Comparison of ENCODE assay signal across 9 cellular contexts in genomic region chr2:288743-289361, GRCh38. TPM values are rescaled to one million over a fixed set of nuclear protein-coding genes. Genes with fewer than 3 reads are reported as not detected.
DNase-seq lines count a peak whose midpoint lies in the region; ATAC-seq and TF ChIP-seq lines count a peak whose summit lies in the region.
"Had no signal": no experiment of that assay in that cellular context is flagged by ENCODE, and none has a peak within 500 bp of the region (broad histone marks: within the 10 kb centered on the region; RNA-seq: fewer than 3 reads in every experiment).

No MANE protein-coding gene starts in this region.

- in situ Hi-C loops in ACHN (cut with HindIII; ENCODE audit: low pct_ligation_motif_present, low pct_unique_long_range_greater_than_20kb, low sequenced_read_pairs), result no loop called here

- peaks cover 10% of the 10 kb centered on the region for H3K4me1 Mint-ChIP-seq in CD8-positive, alpha-beta T cell (ENCODE audit: low read depth)

- no peaks in the 10 kb centered on the region for H4K20me1 ChIP-seq in fibroblast of lung (ENCODE audit: control insufficient read depth, extremely low read depth, insufficient read depth, low read length)

- H2BK120ac ChIP-seq in neuronal stem cell (ENCODE audit: low read depth, low read length), result no peak overlapping the region

- no peaks in the 10 kb centered on the region for H3K9me3 Mint-ChIP-seq in CD8-positive, alpha-beta T cell

- no peak for TF ChIP-seq CTCF in CD8-positive, alpha-beta T cell (IDR thresholded peaks at IDR 0.05)
- no peak for TF ChIP-seq CTCF in fibroblast of lung (conservative IDR thresholded peaks at IDR 0.05 in 1 of 2, IDR thresholded peaks at IDR 0.05 in 1 of 2; ENCODE audit: low read depth in 1 of 2, low read length in 2 of 2)
- no peak for TF ChIP-seq CTCF in RWPE1 (conservative IDR thresholded peaks at IDR 0.05; ENCODE audit: low read depth)

- H3K23ac ChIP-seq in neuronal stem cell (ENCODE audit: low read depth, low read length, poor library complexity), result peak overlapping the region; percentile 55

- DNase-seq in CD8-positive, alpha-beta T cell, result no peak
- DNase-seq in HuH-7.5 (ENCODE audit: low spot score) (peak; percentile 23), fibroblast of lung (ENCODE audit: low read depth in 2 of 2) (no peak), neuronal stem cell (ENCODE audit: low spot score) (no peak), RWPE1 (ENCODE audit: low spot score) (no peak), ACHN (no peak), mesenteric fat pad (ENCODE audit: low spot score) (no peak)

- peak overlapping the region; percentile 64 for H3K4me3 ChIP-seq in CD8-positive, alpha-beta T cell (ENCODE audit: low read depth, low read length)
- peak overlapping the region in 1 of 4 experiments; percentile 61 for H3K4me3 ChIP-seq in fibroblast of lung (replicated peaks in 1 of 4; ENCODE audit: control extremely low read depth in 1 of 4, insufficient read depth in 1 of 4, low read depth in 3 of 4, low read length in 4 of 4)
- peak overlapping the region; percentile 45 to 56 for H3K4me3 ChIP-seq in neuronal stem cell (ENCODE audit: low read length in 2 of 2)

- intact Hi-C loops in CD8-positive, alpha-beta T cell (cut with DNase I, micrococcal nuclease), result loop anchor here in 1 of 2 experiments (2.0 kb wide), 1 partner anchor 42 kb away; no protein-coding TSS in a partner anchor

- POLR2A ChIA-PET in CD8-positive, alpha-beta T cell (lab: Charles Lee), result no interaction called here
- POLR2A ChIA-PET in RWPE1 (lab: Yijun Ruan, JAX; ENCODE audit: low non-redundant PET), result no interaction called here

- H2AFZ ChIP-seq in fibroblast of lung (ENCODE audit: low read length), result no peak overlapping the region
- peak overlapping the region; percentile 90 for H2AFZ ChIP-seq in neuronal stem cell (ENCODE audit: low read length)

- H2BK12ac ChIP-seq in neuronal stem cell (ENCODE audit: low read length), result no peak overlapping the region

- H3K27ac ChIP-seq in CD8-positive, alpha-beta T cell (ENCODE audit: low read depth, low read length), result no peak overlapping the region
- H3K27ac ChIP-seq in fibroblast of lung (ENCODE audit: insufficient read depth, low read length), result no peak overlapping the region
- H3K27ac ChIP-seq in neuronal stem cell (replicated peaks; ENCODE audit: low read length), result no peak overlapping the region
- H3K27ac ChIP-seq in RWPE1, result no peak overlapping the region

- no peak overlapping the region for H2AK5ac ChIP-seq in neuronal stem cell (ENCODE audit: low read depth, low read length)

- H3K4me1 ChIP-seq in CD8-positive, alpha-beta T cell (ENCODE audit: insufficient read depth, low read length), result peaks cover 14% of the 10 kb centered on the region
- H3K4me1 ChIP-seq in fibroblast of lung (ENCODE audit: control insufficient read depth, extremely low read depth, insufficient read depth, low read length) (peaks cover 3% of the 10 kb centered on the region), neuronal stem cell (ENCODE audit: control insufficient read depth in 2 of 2, insufficient read depth in 1 of 2, low read depth in 1 of 2, low read length in 2 of 2) (peaks cover 10 to 14% of the 10 kb centered on the region in 2 donors)

- H3K36me3 ChIP-seq in CD8-positive, alpha-beta T cell (ENCODE audit: insufficient read depth, low read length), result no peaks in the 10 kb centered on the region
- H3K36me3 ChIP-seq in fibroblast of lung (ENCODE audit: control insufficient read depth, insufficient read depth, low read length) (no peaks in the 10 kb centered on the region), neuronal stem cell (replicated peaks in 1 of 2; ENCODE audit: control insufficient read depth in 2 of 2, insufficient read depth in 2 of 2, low read length in 2 of 2) (peaks cover 0 to 23% of the 10 kb centered on the region in 2 donors)

- H3K4me3 Mint-ChIP-seq in CD8-positive, alpha-beta T cell, result peak overlapping the region; percentile 76

- H3K27me3 ChIP-seq in CD8-positive, alpha-beta T cell (ENCODE audit: insufficient read depth, low read length), result peaks cover 15% of the 10 kb centered on the region
- H3K27me3 ChIP-seq in fibroblast of lung (ENCODE audit: control insufficient read depth, insufficient read depth, low read length) (peaks cover 6% of the 10 kb centered on the region), neuronal stem cell (ENCODE audit: control insufficient read depth in 3 of 3, insufficient read depth in 3 of 3, low read depth in 1 of 3, low read length in 3 of 3) (peaks cover 0 to 52% (median 16%) of the 10 kb centered on the region in 3 experiments)

- H4K91ac ChIP-seq in neuronal stem cell (ENCODE audit: low read depth, low read length, poor library complexity), result no peak overlapping the region

- peak overlapping the region; percentile 9 for H4K8ac ChIP-seq in neuronal stem cell (ENCODE audit: low read depth, low read length)

- peaks cover 12% of the 10 kb centered on the region for H3K27me3 Mint-ChIP-seq in CD8-positive, alpha-beta T cell (ENCODE audit: low read depth)

- no peaks in the 10 kb centered on the region for H3K36me3 Mint-ChIP-seq in CD8-positive, alpha-beta T cell

- H3K79me1 ChIP-seq in neuronal stem cell (ENCODE audit: low read depth, low read length), result peaks cover 2% of the 10 kb centered on the region

- H2BK5ac ChIP-seq in neuronal stem cell (ENCODE audit: low read length), result no peak overlapping the region

- H3K27ac Mint-ChIP-seq in CD8-positive, alpha-beta T cell, result no peak overlapping the region

- no peak overlapping the region for H3K4ac ChIP-seq in neuronal stem cell (ENCODE audit: low read length)

- no CpG with 5 or more reads among the region's 47 CpGs for WGBS in neuronal stem cell (ENCODE audit: extremely low coverage in 2 of 2, insufficient read length in 2 of 2, insufficient replicate concordance in 1 of 2), 2 donors

- no peaks in the 10 kb centered on the region for H3K79me2 ChIP-seq in fibroblast of lung (ENCODE audit: control insufficient read depth, insufficient read depth, low read length)

- CTCF ChIA-PET in CD8-positive, alpha-beta T cell (lab: Charles Lee), result interaction anchor here (1.0 to 2.1 kb wide), 7 partner anchors 13 to 349 kb away, joined by 3 to 10 read pairs (median 6); no protein-coding TSS in a partner anchor
- CTCF ChIA-PET in RWPE1 (lab: Yijun Ruan, JAX), result interaction anchor here (0.6 kb wide), 1 partner anchor 232 kb away, joined by 4 read pairs; no protein-coding TSS in a partner anchor

- H3K4me2 ChIP-seq in fibroblast of lung (ENCODE audit: extremely low read depth, insufficient read depth, low read length) (peak overlapping the region; percentile 76), neuronal stem cell (ENCODE audit: insufficient read depth, low read length, poor library complexity, severe bottlenecking) (peak overlapping the region; percentile 44)

- H3K18ac ChIP-seq in neuronal stem cell (ENCODE audit: low read length), result no peak overlapping the region

- H3K9ac ChIP-seq in fibroblast of lung (ENCODE audit: insufficient read depth, low read length), result no peak overlapping the region
- H3K9ac ChIP-seq in neuronal stem cell (ENCODE audit: low read depth, low read length, poor library complexity), result no peak overlapping the region

- H3K9me3 ChIP-seq in CD8-positive, alpha-beta T cell (ENCODE audit: low read length), result no peaks in the 10 kb centered on the region
- H3K9me3 ChIP-seq in fibroblast of lung (ENCODE audit: control insufficient read depth, insufficient read depth, low read depth, low read length) (no peaks in the 10 kb centered on the region), neuronal stem cell (replicated peaks in 1 of 2; ENCODE audit: control insufficient read depth in 2 of 2, insufficient read depth in 1 of 2, low read depth in 1 of 2, low read length in 2 of 2) (peaks cover 0 to 3% of the 10 kb centered on the region in 2 donors)

- H2BK15ac ChIP-seq in neuronal stem cell (ENCODE audit: low read length), result no peak overlapping the region

- ATAC-seq in CD8-positive, alpha-beta T cell, result no peak
- ATAC-seq in HG02852 (IDR thresholded peaks at IDR 0.05; ENCODE audit: unreplicated experiment), result no peak

- no peak overlapping the region for H3K14ac ChIP-seq in neuronal stem cell (ENCODE audit: low read length)

RNA-seq across cellular contexts. Expression of gene ALKAL2, which starts 1.0 kb away (rescaled TPM):
- total RNA-seq in CD8-positive, alpha-beta T cell, result under 1 TPM in 1 of 2 experiments, not detected in 1; 0.22 TPM
- total RNA-seq in fibroblast of lung (0.17 TPM in 1 of 2 replicates, not detected in the other), mesenteric fat pad (5.7 TPM)
- 0.58 TPM in 1 of 2 replicates, not detected in the other for polyA plus RNA-seq in fibroblast of lung
- 0.09 and 0.29 TPM in 2 replicates for polyA plus RNA-seq in fibroblast of lung (2012)
- polyA minus RNA-seq in fibroblast of lung (ENCODE audit: low replicate concordance), result not detected in 2 replicates
- polyA plus RNA-seq in neuronal stem cell (2013, experiment 1 of 2), result 0.20 TPM
- 0.17 TPM for polyA plus RNA-seq in neuronal stem cell (2013, experiment 2 of 2)
- total RNA-seq: temporal lobe had no signal

RNA-seq across cellular contexts. Expression of gene ACP1, which starts 24.1 kb away (rescaled TPM):
- total RNA-seq in CD8-positive, alpha-beta T cell, result 100 to 1,000 TPM in 1 of 2 experiments, 10 to 100 TPM in 1; 94.1 to 103 TPM
- total RNA-seq in fibroblast of lung, result 86.9 and 89.9 TPM in 2 replicates
- polyA plus RNA-seq in fibroblast of lung, result 120 and 124 TPM in 2 replicates
- 93.3 and 99.1 TPM in 2 replicates for polyA plus RNA-seq in fibroblast of lung (2012)
- polyA minus RNA-seq in fibroblast of lung (ENCODE audit: low replicate concordance), result 38.3 and 41.1 TPM in 2 replicates
- 138 TPM for polyA plus RNA-seq in neuronal stem cell (2013, experiment 1 of 2)
- polyA plus RNA-seq in neuronal stem cell (2013, experiment 2 of 2), result 139 TPM
- 51.3 TPM for total RNA-seq in mesenteric fat pad

RNA-seq across cellular contexts. Expression of gene SH3YL1, which starts 25.0 kb away (rescaled TPM):
- 10 to 100 TPM; 60.6 to 61.6 TPM for total RNA-seq in CD8-positive, alpha-beta T cell
- total RNA-seq in fibroblast of lung (28.5 and 36.5 TPM in 2 replicates), mesenteric fat pad (16.7 TPM)
- polyA plus RNA-seq in fibroblast of lung, result 25.2 and 37.9 TPM in 2 replicates
- 13.9 and 20.5 TPM in 2 replicates for polyA plus RNA-seq in fibroblast of lung (2012)
- 3.4 and 7.5 TPM in 2 replicates for polyA minus RNA-seq in fibroblast of lung (ENCODE audit: low replicate concordance)
- 15.9 TPM for polyA plus RNA-seq in neuronal stem cell (2013, experiment 1 of 2)
- 15.8 TPM for polyA plus RNA-seq in neuronal stem cell (2013, experiment 2 of 2)
